22 cellular contexts compared by ENCODE assay signal in the genomic region with DNA sequence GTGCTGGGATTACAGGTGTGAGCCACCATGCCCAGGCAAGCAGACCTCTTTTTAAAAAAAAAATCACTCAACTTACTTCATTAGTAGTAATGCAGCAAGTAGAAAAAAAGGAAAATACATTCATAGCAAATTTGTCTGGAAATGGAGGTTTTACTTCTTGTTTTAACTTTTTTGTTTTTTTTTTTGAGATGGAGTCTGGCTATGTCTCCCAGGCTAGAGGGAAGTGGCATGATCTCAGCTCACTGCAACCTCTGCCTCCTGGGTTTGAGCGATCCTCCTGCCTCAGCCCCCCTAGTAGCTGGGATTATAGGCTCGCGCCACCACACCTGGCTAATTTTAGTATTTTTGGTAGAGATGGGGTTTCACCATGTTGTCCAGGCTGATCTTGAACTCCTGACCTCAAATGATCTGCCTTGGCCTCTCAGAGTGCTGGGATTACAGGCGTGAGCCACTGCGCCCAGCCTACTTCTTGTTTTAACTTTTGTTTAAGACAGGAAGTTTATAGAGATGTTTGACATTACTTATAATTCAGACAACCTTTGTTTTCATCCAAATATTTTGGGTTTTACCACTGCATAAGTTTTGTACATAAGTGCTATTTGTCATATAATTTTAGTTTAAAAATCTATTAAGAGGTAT. TPM values are rescaled to one million over a fixed set of nuclear protein-coding genes. Genes with fewer than 3 reads are reported as not detected.
DNase-seq lines count a peak whose midpoint lies in the region; ATAC-seq and TF ChIP-seq lines count a peak whose summit lies in the region.
"Had no signal": no experiment of that assay in that cellular context is flagged by ENCODE, and none has a peak within 500 bp of the region (broad histone marks: within the 10 kb centered on the region; RNA-seq: fewer than 3 reads in every experiment).

No MANE protein-coding gene starts in this region.

- H3K27ac ChIP-seq in right atrium auricular region: peak overlapping the region in 1 of 2 donors; percentile 14
- H3K27ac ChIP-seq in OCI-LY1 (ENCODE audit: low read depth, low read length, poor library complexity, severe bottlenecking): peak overlapping the region; percentile 44
- peak overlapping the region; percentile 54 for H3K27ac ChIP-seq in lower lobe of right lung
- H3K27ac ChIP-seq in upper lobe of right lung: peak overlapping the region; percentile 31
- H3K27ac ChIP-seq: breast epithelium, hepatocyte had no signal

- no peak overlapping the region for H3K9ac ChIP-seq in OCI-LY1 (ENCODE audit: low read length)

- peaks cover 99% of the 10 kb centered on the region for H3K79me2 ChIP-seq in OCI-LY1 (ENCODE audit: insufficient read depth, low read length)

- no peaks in the 10 kb centered on the region for H3K9me3 ChIP-seq in right atrium auricular region
- no peaks in the 10 kb centered on the region for H3K9me3 ChIP-seq in OCI-LY1 (ENCODE audit: low read length)
- no peaks in the 10 kb centered on the region for H3K9me3 ChIP-seq in lower lobe of right lung
- no peaks in the 10 kb centered on the region for H3K9me3 ChIP-seq in upper lobe of right lung
- H3K9me3 ChIP-seq: adrenal gland, breast epithelium, Caco-2 had no signal

- intact Hi-C loops in cardiac septum (cut with DNase I): no loop called here
- intact Hi-C loops in lower lobe of right lung (cut with DNase I): no loop called here
- intact Hi-C loops in upper lobe of right lung (cut with DNase I): no loop called here

- H3K36me3 ChIP-seq in right atrium auricular region (no peaks in the 10 kb centered on the region), OCI-LY1 (ENCODE audit: insufficient read depth, low read length) (peaks cover 14% of the 10 kb centered on the region; the same call in 1 of the 2 replicates), lower lobe of right lung (no peaks in the 10 kb centered on the region), upper lobe of right lung (no peaks in the 10 kb centered on the region)
- H3K36me3 ChIP-seq: adrenal gland, breast epithelium had no signal

- H3K4me3 ChIP-seq in right atrium auricular region (no peak overlapping the region), OCI-LY1 (ENCODE audit: low read depth, low read length, poor library complexity, severe bottlenecking) (no peak overlapping the region), lower lobe of right lung (no peak overlapping the region), upper lobe of right lung (no peak overlapping the region)
- H3K4me3 ChIP-seq: adrenal gland, breast epithelium, hepatocyte had no signal

- no peaks in the 10 kb centered on the region for H3F3A ChIP-seq in OCI-LY1 (ENCODE audit: insufficient read depth, low read length)

- no peak overlapping the region for H2AFZ ChIP-seq in OCI-LY1 (ENCODE audit: low read length)
- H2AFZ ChIP-seq: hepatocyte had no signal

- no peaks in the 10 kb centered on the region for H3K27me3 ChIP-seq in right atrium auricular region
- H3K27me3 ChIP-seq in OCI-LY1 (ENCODE audit: insufficient read depth, low read length): no peaks in the 10 kb centered on the region
- no peaks in the 10 kb centered on the region for H3K27me3 ChIP-seq in lower lobe of right lung (ENCODE audit: low read depth)
- H3K27me3 ChIP-seq in upper lobe of right lung: no peaks in the 10 kb centered on the region
- H3K27me3 ChIP-seq: adrenal gland, breast epithelium, hepatocyte had no signal

- DNase-seq in right atrium auricular region (ENCODE audit: low spot score) (peak; percentile 58), cardiac septum (ENCODE audit: low spot score) (no peak), lower lobe of right lung (peak; percentile 56), upper lobe of right lung (no peak), midbrain (lab: John Stamatoyannopoulos, UW) (no peak)
- no peak for DNase-seq in stimulated activated CD4-positive, alpha-beta T cell treated with anti-CD3 and anti-CD28 coated beads, Interleukin-4, amount 100 ng/mL, for 4 hours
- DNase-seq: activated CD8-positive, alpha-beta memory T cell treated with anti-CD3 and anti-CD28 coated beads for 24 hours; Caco-2; EL; islet precursor cell; mesendoderm; NCI-H1092 treated with DMSO at 0.1 percent for 48 hours; NCI-H510A; SHP77; stimulated activated CD4-positive, alpha-beta T cell treated with anti-CD3 and anti-CD28 coated beads, Interleukin-15, amount 100 ng/mL, for 24 hours; T-helper 2 cell had no signal

- TF ChIP-seq CTCF in right atrium auricular region (IDR thresholded peaks at IDR 0.05): no peak
- no peak for TF ChIP-seq CTCF in OCI-LY1 (IDR thresholded peaks at IDR 0.05; ENCODE audit: low read length)
- TF ChIP-seq CTCF in lower lobe of right lung (IDR thresholded peaks at IDR 0.05): no peak
- TF ChIP-seq CTCF in upper lobe of right lung (IDR thresholded peaks at IDR 0.05): no peak

- ATAC-seq in lower lobe of right lung (no peak), upper lobe of right lung (peak; percentile 49), GM19324 (IDR thresholded peaks at IDR 0.05; ENCODE audit: low FRiP score, unreplicated experiment) (no peak)
- ATAC-seq: activated T-helper 17 cell treated with anti-CD3 and anti-CD28 coated beads, Interleukin-2, amount 50 U/mL, for 72 hours had no signal

- no peaks in the 10 kb centered on the region for H3K9me2 ChIP-seq in OCI-LY1 (ENCODE audit: low read depth, low read length)

- H4K20me1 ChIP-seq in OCI-LY1 (ENCODE audit: insufficient read depth, low read length): no peaks in the 10 kb centered on the region

- no peak overlapping the region for H3K4me2 ChIP-seq in OCI-LY1 (ENCODE audit: low read length)
- H3K4me2 ChIP-seq: hepatocyte had no signal

- H3K4me1 ChIP-seq in right atrium auricular region (peaks cover 0 to 53% of the 10 kb centered on the region in 2 donors), OCI-LY1 (ENCODE audit: insufficient read depth, low read length, severe bottlenecking) (peaks cover 65% of the 10 kb centered on the region), lower lobe of right lung (peaks cover 59% of the 10 kb centered on the region), upper lobe of right lung (peaks cover 21% of the 10 kb centered on the region)
- H3K4me1 ChIP-seq: breast epithelium had no signal

RNA-seq across cellular contexts. Expression of a gene that starts 26.5 kb away (rescaled TPM):
- total RNA-seq in right atrium auricular region (10 to 100 TPM; 26.6 to 29.0 TPM), cardiac septum (38.8 TPM), lower lobe of right lung (39.8 TPM), upper lobe of right lung (36.7 TPM)

RNA-seq across cellular contexts. Expression of a gene that starts 48.1 kb away (rescaled TPM):
- 1 to 10 TPM in 1 of 2 donors, not detected in 1; 3.5 TPM for total RNA-seq in right atrium auricular region
- not detected for total RNA-seq in cardiac septum
- 0.65 TPM for total RNA-seq in lower lobe of right lung
- not detected for total RNA-seq in upper lobe of right lung
- total RNA-seq: activated T-helper 17 cell treated with anti-CD3 and anti-CD28 coated beads, Interleukin-2, amount 50 U/mL, for 72 hours; hepatocyte had no signal

Comparison
In these comparisons a context has a peak if more than half of its experiments do, and no peak if none do; other contexts are left out.
1. DNase-seq: peak in right atrium auricular region (single experiment) and lower lobe of right lung (single experiment); none in cardiac septum (single experiment), upper lobe of right lung (single experiment), stimulated activated CD4-positive, alpha-beta T cell treated with anti-CD3 and anti-CD28 coated beads, Interleukin-4, amount 100 ng/mL, for 4 hours (0 of 2) and midbrain (single experiment).